Comparison of ENCODE assay signal across 18 cellular contexts in the genomic region with DNA sequence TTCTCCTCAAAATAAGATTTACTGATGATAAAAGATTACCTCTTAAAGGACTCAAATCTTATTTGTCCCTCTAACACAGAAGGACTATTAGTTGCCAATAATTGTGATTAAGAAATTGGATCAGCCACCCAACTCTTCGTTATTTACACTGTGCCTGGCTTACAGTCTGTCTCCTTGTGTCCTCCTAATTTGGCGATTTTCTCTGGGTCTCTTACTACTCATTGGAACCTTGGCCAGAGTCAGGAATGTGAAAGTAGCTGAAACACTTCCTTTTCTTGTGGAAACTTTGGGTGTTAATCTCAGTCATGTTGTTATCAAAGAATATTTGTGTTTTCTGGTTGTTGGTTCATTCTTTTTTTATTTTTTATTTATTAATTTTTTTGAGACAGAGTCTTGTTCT.
"Had no signal": no experiment of that assay in that cellular context is flagged by ENCODE, and none has a peak within 500 bp of the region (broad histone marks: within the 10 kb centered on the region; RNA-seq: fewer than 3 reads in every experiment).

No MANE protein-coding gene starts in this region.

- H3K27ac ChIP-seq: parathyroid adenoma had no signal

- H3K4me3 Mint-ChIP-seq: activated naive CD4-positive, alpha-beta T cell treated with anti-CD3 and anti-CD28 coated beads, Interleukin-2, amount 10 ng/mL, durations not matched to agents 7 days and 5 days; activated T-cell treated with anti-CD3 and anti-CD28 coated beads, Interleukin-2, amount 50 U/mL, for 72 hours had no signal

- H3K4me1 Mint-ChIP-seq: activated naive CD4-positive, alpha-beta T cell treated with anti-CD3 and anti-CD28 coated beads, Interleukin-2, amount 10 ng/mL, durations not matched to agents 7 days and 5 days had no signal

- H3K4me3 ChIP-seq: mucosa of descending colon had no signal

- H3K9me3 ChIP-seq: mucosa of descending colon had no signal

- ATAC-seq: activated T-cell treated with anti-CD3 and anti-CD28 coated beads, Interleukin-2, amount 50 U/mL, for 72 hours; mucosa of descending colon had no signal

- H3K27ac Mint-ChIP-seq: activated naive CD4-positive, alpha-beta T cell treated with anti-CD3 and anti-CD28 coated beads, Interleukin-2, amount 10 ng/mL, durations not matched to agents 7 days and 5 days; activated T-cell treated with anti-CD3 and anti-CD28 coated beads, Interleukin-2, amount 50 U/mL, for 72 hours had no signal

- H3K9me3 Mint-ChIP-seq: activated naive CD4-positive, alpha-beta T cell treated with anti-CD3 and anti-CD28 coated beads, Interleukin-2, amount 10 ng/mL, durations not matched to agents 7 days and 5 days; activated T-cell treated with anti-CD3 and anti-CD28 coated beads, Interleukin-2, amount 50 U/mL, for 72 hours had no signal

- DNase-seq: activated CD4-positive, alpha-beta T cell treated with anti-CD3 and anti-CD28 coated beads for 4 hours; activated CD4-positive, alpha-beta T cell treated with anti-CD3 and anti-CD28 coated beads, Interleukin-2, amount 50 U/mL, for 48 hours; activated CD4-positive, CD25-positive, alpha-beta regulatory T cell; activated effector memory CD4-positive, alpha-beta T cell treated with Interleukin-2 at 50 U/mL for 16 hours; activated naive CD4-positive, alpha-beta T cell treated with anti-CD3 and anti-CD28 coated beads, Interleukin-2, amount 10 ng/mL, durations not matched to agents 7 days and 5 days; activated T-cell treated with anti-CD3 and anti-CD28 coated beads, Interleukin-2, amount 50 U/mL, for 72 hours; amygdala; effector CD4-positive, alpha-beta T cell; foreskin melanocyte; head of caudate nucleus; mesenchymal stem cell; mucosa of descending colon; nucleus accumbens; stimulated activated CD4-positive, alpha-beta T cell treated with anti-CD3 and anti-CD28 coated beads, Interleukin-4, amount 100 ng/mL, for 24 hours; stimulated activated naive CD4-positive, alpha-beta T cell treated with Interleukin-2 at 50 U/mL for 16 hours; T-helper 1 cell; T1000 had no signal

- H3K36me3 Mint-ChIP-seq: activated naive CD4-positive, alpha-beta T cell treated with anti-CD3 and anti-CD28 coated beads, Interleukin-2, amount 10 ng/mL, durations not matched to agents 7 days and 5 days had no signal
